Comparison of ENCODE assay signal across 1 cellular context in genomic region chr2:240217431-240218301, GRCh38.
TF ChIP-seq lines count a peak whose summit lies in the region.

No MANE protein-coding gene starts in this region.

TF ChIP-seq in GM12878, 131 proteins besides CTCF, POLR2A, EP300 and RAD21:
- TF ChIP-seq KDM1A (IDR thresholded peaks at IDR 0.05; ENCODE audit: borderline replicate concordance) (no peak), STAT1 (conservative IDR thresholded peaks at IDR 0.05) (no peak), BCL3 (IDR thresholded peaks at IDR 0.05; ENCODE audit: borderline replicate concordance, insufficient read depth, low read depth, low read length, poor library complexity, severe bottlenecking) (no peak), CHD4 (IDR thresholded peaks at IDR 0.05) (no peak), USF2 (IDR thresholded peaks at IDR 0.05; ENCODE audit: borderline replicate concordance, low read depth, low read length) (no peak), SMAD1 (IDR thresholded peaks at IDR 0.05; ENCODE audit: low read depth, partially characterized antibody) (no peak), GABPA (IDR thresholded peaks at IDR 0.05; ENCODE audit: low read depth) (no peak), BRCA1 (IDR thresholded peaks at IDR 0.05; ENCODE audit: low read depth, low read length) (no peak), RBBP5 (conservative IDR thresholded peaks at IDR 0.05) (no peak), SRF (IDR thresholded peaks at IDR 0.05; ENCODE audit: low read depth in 2 of 2, low read length in 2 of 2) (no peak), ZBED1 (IDR thresholded peaks at IDR 0.05; ENCODE audit: borderline replicate concordance) (no peak), ELK1 (IDR thresholded peaks at IDR 0.05; ENCODE audit: low read depth, low read length) (no peak), MTA3 (IDR thresholded peaks at IDR 0.05; ENCODE audit: borderline replicate concordance, low read length) (no peak), CREB1 (IDR thresholded peaks at IDR 0.05; ENCODE audit: low read depth) (no peak), POU2F2 (IDR thresholded peaks at IDR 0.05; ENCODE audit: borderline replicate concordance, low read depth, low read length) (no peak)
- TF ChIP-seq, protein P1, sequence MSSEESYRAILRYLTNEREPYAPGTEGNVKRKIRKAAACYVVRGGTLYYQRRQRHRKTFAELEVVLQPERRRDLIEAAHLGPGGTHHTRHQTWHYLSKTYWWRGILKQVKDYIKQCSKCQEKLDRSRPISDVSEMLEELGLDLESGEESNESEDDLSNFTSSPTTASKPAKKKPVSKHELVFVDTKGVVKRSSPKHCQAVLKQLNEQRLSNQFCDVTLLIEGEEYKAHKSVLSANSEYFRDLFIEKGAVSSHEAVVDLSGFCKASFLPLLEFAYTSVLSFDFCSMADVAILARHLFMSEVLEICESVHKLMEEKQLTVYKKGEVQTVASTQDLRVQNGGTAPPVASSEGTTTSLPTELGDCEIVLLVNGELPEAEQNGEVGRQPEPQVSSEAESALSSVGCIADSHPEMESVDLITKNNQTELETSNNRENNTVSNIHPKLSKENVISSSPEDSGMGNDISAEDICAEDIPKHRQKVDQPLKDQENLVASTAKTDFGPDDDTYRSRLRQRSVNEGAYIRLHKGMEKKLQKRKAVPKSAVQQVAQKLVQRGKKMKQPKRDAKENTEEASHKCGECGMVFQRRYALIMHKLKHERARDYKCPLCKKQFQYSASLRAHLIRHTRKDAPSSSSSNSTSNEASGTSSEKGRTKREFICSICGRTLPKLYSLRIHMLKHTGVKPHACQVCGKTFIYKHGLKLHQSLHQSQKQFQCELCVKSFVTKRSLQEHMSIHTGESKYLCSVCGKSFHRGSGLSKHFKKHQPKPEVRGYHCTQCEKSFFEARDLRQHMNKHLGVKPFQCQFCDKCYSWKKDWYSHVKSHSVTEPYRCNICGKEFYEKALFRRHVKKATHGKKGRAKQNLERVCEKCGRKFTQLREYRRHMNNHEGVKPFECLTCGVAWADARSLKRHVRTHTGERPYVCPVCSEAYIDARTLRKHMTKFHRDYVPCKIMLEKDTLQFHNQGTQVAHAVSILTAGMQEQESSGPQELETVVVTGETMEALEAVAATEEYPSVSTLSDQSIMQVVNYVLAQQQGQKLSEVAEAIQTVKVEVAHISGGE (CRISPR knock-in tag; IDR thresholded peaks at IDR 0.05) = no peak
